ENCODE assay signal across 22 cellular contexts in genomic region chr12:12156116-12156515, GRCh38.
DNase-seq lines count a peak whose midpoint lies in the region; ATAC-seq and TF ChIP-seq lines count a peak whose summit lies in the region.
"Had no signal": no experiment of that assay in that cellular context is flagged by ENCODE, and none has a peak within 500 bp of the region (broad histone marks: within the 10 kb centered on the region; RNA-seq: fewer than 3 reads in every experiment).

No MANE protein-coding gene starts in this region.

- no peak for TF ChIP-seq CTCF in OCI-LY3 (IDR thresholded peaks at IDR 0.05; ENCODE audit: low read depth, low read length)
- no peak for TF ChIP-seq CTCF in mucosa of descending colon (IDR thresholded peaks at IDR 0.05)

- no peak overlapping the region for H3K27ac ChIP-seq in OCI-LY3 (ENCODE audit: low read length)
- H3K27ac ChIP-seq: A549; BLaER1 treated with 17β-estradiol and CSF1 and Interleukin-3, amounts not matched to agents 10 nM and 100 nM; HL-60; PC-9; RWPE1 had no signal

- H2AFZ ChIP-seq in OCI-LY3 (ENCODE audit: low read depth, low read length), result no peak overlapping the region
- H2AFZ ChIP-seq: PC-9 had no signal

- H3K4me1 ChIP-seq in OCI-LY3 (ENCODE audit: low read length), result peaks cover 13% of the 10 kb centered on the region
- H3K4me1 ChIP-seq in mucosa of descending colon (ENCODE audit: low read depth), result no peaks in the 10 kb centered on the region

- H3K4me3 ChIP-seq in OCI-LY3 (ENCODE audit: low read length) (no peak overlapping the region), mucosa of descending colon (no peak overlapping the region)
- H3K4me3 ChIP-seq: A549; BLaER1 treated with 17β-estradiol and CSF1 and Interleukin-3, amounts not matched to agents 10 nM and 100 nM; HAP-1; PC-9 had no signal

- H3K9me3 ChIP-seq in OCI-LY3 (ENCODE audit: insufficient read depth, low read length) (no peaks in the 10 kb centered on the region), mucosa of descending colon (no peaks in the 10 kb centered on the region)
- H3K9me3 ChIP-seq: A549, HAP-1 had no signal

- peak; percentile 12 for DNase-seq in NCI-H1436 (lab: John Stamatoyannopoulos, UW)
- DNase-seq in NCI-H1436 treated with DMSO at 0.1 percent for 48 hours (lab: John Stamatoyannopoulos, UW), result no peak
- peak; percentile 67 for DNase-seq in NCI-H2029 (lab: John Stamatoyannopoulos, UW)
- no peak for DNase-seq in mucosa of descending colon
- no peak for DNase-seq in EL
- DNase-seq in HuH-7.5 (ENCODE audit: low spot score), result no peak
- no peak for DNase-seq in AG08396 (ENCODE audit: low spot score)
- DNase-seq: CD8-positive, alpha-beta T cell; GDM1; Karpas-422; NCI-H187 treated with DMSO at 0.1 percent for 48 hours; NCI-H524; PC-9; SIG-M5; T-helper 1 cell; T-helper 9 cell had no signal

- H4K20me1 ChIP-seq in OCI-LY3 (ENCODE audit: insufficient read depth, low read length), result no peaks in the 10 kb centered on the region
- H4K20me1 ChIP-seq: BLaER1 treated with 17β-estradiol and CSF1 and Interleukin-3, amounts not matched to agents 10 nM and 100 nM had no signal

- H3K27me3 ChIP-seq in OCI-LY3 (ENCODE audit: low read depth, low read length), result no peaks in the 10 kb centered on the region
- H3K27me3 ChIP-seq: BLaER1 treated with 17β-estradiol and CSF1 and Interleukin-3, amounts not matched to agents 10 nM and 100 nM had no signal

- intact Hi-C loops in mucosa of descending colon (cut with DNase I, micrococcal nuclease), result no loop called here

- peak; percentile 42 for ATAC-seq in mucosa of descending colon
- ATAC-seq: A549; CD8-positive, alpha-beta T cell had no signal

- H3K36me3 ChIP-seq in OCI-LY3 (replicated peaks; ENCODE audit: low read depth, low read length), result peaks cover 2% of the 10 kb centered on the region
- no peaks in the 10 kb centered on the region for H3K36me3 ChIP-seq in mucosa of descending colon (ENCODE audit: low read depth)

- H3K4me2 ChIP-seq in OCI-LY3 (ENCODE audit: low read length), result peak overlapping the region; percentile 17; the same call in 1 of the 2 replicates
- H3K4me2 ChIP-seq: A549; BLaER1 treated with 17β-estradiol and CSF1 and Interleukin-3, amounts not matched to agents 10 nM and 100 nM; PC-9 had no signal

- no peaks in the 10 kb centered on the region for H3K79me2 ChIP-seq in OCI-LY3 (ENCODE audit: low read length)

- H3K9ac ChIP-seq in OCI-LY3 (ENCODE audit: low read length), result no peak overlapping the region
- H3K9ac ChIP-seq: BLaER1 treated with 17β-estradiol and CSF1 and Interleukin-3, amounts not matched to agents 10 nM and 100 nM had no signal

Comparison
In these comparisons a context has a peak if more than half of its experiments do, and no peak if none do; other contexts are left out.
1. DNase-seq: peak in NCI-H1436 (single experiment) and NCI-H2029 (single experiment); none in NCI-H1436 treated with DMSO at 0.1 percent for 48 hours (single experiment), mucosa of descending colon (0 of 3), EL (single experiment), HuH-7.5 (single experiment) and AG08396 (single experiment).